ENCODE assay signal across 8 cellular contexts in genomic region chr3:50550079-50550736, GRCh38. TPM values are rescaled to one million over a fixed set of nuclear protein-coding genes. Genes with fewer than 3 reads are reported as not detected.
A peak's percentile ranks its signal among the peaks of the same experiment; 100 is the strongest.
DNase-seq lines count a peak whose midpoint lies in the region; ATAC-seq and TF ChIP-seq lines count a peak whose summit lies in the region.

No MANE protein-coding gene starts in this region.

- peak; percentile 44 for TF ChIP-seq CTCF in KMS-11 (conservative IDR thresholded peaks at IDR 0.05; ENCODE audit: low read depth, low read length)
- peak; percentile 71 for TF ChIP-seq CTCF in WI38 (IDR thresholded peaks at IDR 0.05; ENCODE audit: low read depth, low read length)
- TF ChIP-seq CTCF in cardiac fibroblast (IDR thresholded peaks at IDR 0.05; ENCODE audit: low read depth, low read length): peak; percentile 82
- peak; percentile 79 to 83 for TF ChIP-seq CTCF in left lung (IDR thresholded peaks at IDR 0.05)

- no peaks in the 10 kb centered on the region for H3K27me3 ChIP-seq in KMS-11 (ENCODE audit: insufficient read depth, low read depth)
- H3K27me3 ChIP-seq in left lung: no peaks in the 10 kb centered on the region

- no peaks in the 10 kb centered on the region for H3K79me2 ChIP-seq in KMS-11 (ENCODE audit: insufficient read depth, low read depth)

- H3K36me3 ChIP-seq in KMS-11 (ENCODE audit: insufficient read depth) (no peaks in the 10 kb centered on the region), left lung (no peaks in the 10 kb centered on the region)

- intact Hi-C loops in left lung (cut with DNase I): no loop called here

- no peak overlapping the region for H3K9ac ChIP-seq in KMS-11

- H3K9me3 ChIP-seq in left lung: no peaks in the 10 kb centered on the region

- peak; percentile 89 for DNase-seq in ELF-1 (ENCODE audit: low read depth, low spot score)
- DNase-seq in cardiac fibroblast (ENCODE audit: low read depth in 2 of 2): peak; percentile 48 to 49
- DNase-seq in left lung: no peak
- DNase-seq in stimulated activated CD8-positive, alpha-beta memory T cell treated with anti-CD3 and anti-CD28 coated beads, Interleukin-2, amount 100 ng/mL, for 48 hours (ENCODE audit: low read depth in 2 of 2): peak; percentile 51 to 69
- DNase-seq in ureter (ENCODE audit: low spot score): no peak

- ATAC-seq in left lung: peak; percentile 78
- no peak for ATAC-seq in HG03175 (IDR thresholded peaks at IDR 0.05; ENCODE audit: unreplicated experiment)

- H3K4me2 ChIP-seq in KMS-11: no peak overlapping the region

- H4K20me1 ChIP-seq in KMS-11 (ENCODE audit: insufficient read depth): no peaks in the 10 kb centered on the region

- H3K4me3 ChIP-seq in KMS-11 (IDR thresholded peaks at IDR 0.05; ENCODE audit: insufficient read depth, low read depth, low read length) (no peak overlapping the region), WI38 (ENCODE audit: low read depth, low read length) (no peak overlapping the region), cardiac fibroblast (replicated peaks in 1 of 2; ENCODE audit: low read depth in 2 of 2, low read length in 2 of 2) (no peak overlapping the region), left lung (no peak overlapping the region)

- no peaks in the 10 kb centered on the region for H3K4me1 ChIP-seq in KMS-11 (ENCODE audit: low read depth, poor library complexity, severe bottlenecking)
- H3K4me1 ChIP-seq in left lung: no peaks in the 10 kb centered on the region

- H2AFZ ChIP-seq in KMS-11 (ENCODE audit: low read depth): no peak overlapping the region

- H3K27ac ChIP-seq in KMS-11: no peak overlapping the region
- no peak overlapping the region for H3K27ac ChIP-seq in left lung

RNA-seq across cellular contexts. Expression of gene C3orf18, which starts 17.3 kb away (rescaled TPM):
- total RNA-seq in left lung (1 to 10 TPM; 6.2 to 6.6 TPM), ureter (8.0 TPM)

RNA-seq across cellular contexts. Expression of gene HEMK1, which starts 19.1 kb away (rescaled TPM):
- total RNA-seq in left lung: 10 to 100 TPM; 24.0 to 27.6 TPM
- 34.4 TPM for total RNA-seq in ureter

RNA-seq across cellular contexts. Expression of gene CACNA2D2, which starts 46.8 kb away (rescaled TPM):
- total RNA-seq in left lung: 10 to 100 TPM; 51.4 to 86.6 TPM
- 2.6 TPM for total RNA-seq in ureter

Comparison
In these comparisons a context has a peak if more than half of its experiments do, and no peak if none do; other contexts are left out.
1. DNase-seq: peak in ELF-1 (single experiment), cardiac fibroblast (2 of 2) and stimulated activated CD8-positive, alpha-beta memory T cell treated with anti-CD3 and anti-CD28 coated beads, Interleukin-2, amount 100 ng/mL, for 48 hours (2 of 2); none in left lung (0 of 2) and ureter (single experiment).
2. RNA of gene CACNA2D2, which starts 46.8 kb away (total RNA-seq): 51.4 to 86.6 TPM in left lung; 2.6 TPM in ureter (single experiment); every median in the first group is over 10 times any median in the second.
3. Peak in every context shown above with its lines, with median percentiles within 50 percentile points of each other: CTCF ChIP-seq.